8 cellular contexts compared by ENCODE assay signal in genomic region chr15:45589296-45589695, GRCh38. TPM values are rescaled to one million over a fixed set of nuclear protein-coding genes. Genes with fewer than 3 reads are reported as not detected.
DNase-seq lines count a peak whose midpoint lies in the region; ATAC-seq and TF ChIP-seq lines count a peak whose summit lies in the region.

No MANE protein-coding gene starts in this region.

- DNase-seq in AG04449 (ENCODE audit: low read depth, low spot score), result no peak
- peak; percentile 35 for DNase-seq in astrocyte of the hippocampus (ENCODE audit: low read depth, low spot score)
- DNase-seq in mesendoderm, result no peak
- no peak for DNase-seq in activated CD4-positive, alpha-beta memory T cell treated with anti-CD3 and anti-CD28 coated beads for 36 hours
- DNase-seq in H4 (ENCODE audit: low spot score), result no peak
- no peak for DNase-seq in heart right ventricle

- peaks cover 0 to 9% of the 10 kb centered on the region in 2 experiments; a peak in 1 of 3 replicates for H3K36me3 ChIP-seq in HEK293 (ENCODE audit: control insufficient read depth in 2 of 2, insufficient read depth in 1 of 2, low read length in 2 of 2)
- H3K36me3 ChIP-seq in mesendoderm (ENCODE audit: control insufficient read depth, insufficient read depth, low read length), result no peaks in the 10 kb centered on the region
- peaks cover 0 to 26% (median 0%) of the 10 kb centered on the region in 9 donors for H3K36me3 ChIP-seq in heart right ventricle

- no peak overlapping the region for H4K8ac ChIP-seq in mesendoderm (ENCODE audit: low read depth, low read length)

- no peak overlapping the region for H3K4me2 ChIP-seq in mesendoderm (ENCODE audit: low read length)

- no peaks in the 10 kb centered on the region for H3K9me3 ChIP-seq in HEK293 (ENCODE audit: control insufficient read depth, insufficient read depth, low read depth, low read length)
- no peaks in the 10 kb centered on the region for H3K9me3 ChIP-seq in heart right ventricle

- no peak overlapping the region for H2AK5ac ChIP-seq in mesendoderm (ENCODE audit: low read length)

- H2BK5ac ChIP-seq in mesendoderm (ENCODE audit: low read length), result no peak overlapping the region

- ATAC-seq in HG03354 (IDR thresholded peaks at IDR 0.05; ENCODE audit: poor library complexity, severe bottlenecking, unreplicated experiment) (no peak), heart right ventricle (no peak)

- H3K4ac ChIP-seq in mesendoderm (ENCODE audit: low read depth, low read length), result no peak overlapping the region

- H3K4me3 ChIP-seq in AG04449 (ENCODE audit: low read depth, low read length), result peak overlapping the region; percentile 22
- no peak overlapping the region for H3K4me3 ChIP-seq in HEK293 (ENCODE audit: low read depth, low read length)
- no peak overlapping the region for H3K4me3 ChIP-seq in mesendoderm (ENCODE audit: low read length)
- H3K4me3 ChIP-seq in heart right ventricle, result peak overlapping the region in 3 of 10 donors; percentile 77 to 97 (median 81)

- no peaks in the 10 kb centered on the region for H3K27me3 Mint-ChIP-seq in activated CD4-positive, alpha-beta memory T cell treated with anti-CD3 and anti-CD28 coated beads for 36 hours

- H2BK15ac ChIP-seq in mesendoderm (replicated peaks; ENCODE audit: low read depth), result no peak overlapping the region

- peaks cover 36% of the 10 kb centered on the region for H3K4me1 Mint-ChIP-seq in activated CD4-positive, alpha-beta memory T cell treated with anti-CD3 and anti-CD28 coated beads for 36 hours (ENCODE audit: low read depth)

- no peak overlapping the region for H4K5ac ChIP-seq in mesendoderm (ENCODE audit: low read length)

- H3K27ac Mint-ChIP-seq in activated CD4-positive, alpha-beta memory T cell treated with anti-CD3 and anti-CD28 coated beads for 36 hours, result no peak overlapping the region

- peaks cover 23% of the 10 kb centered on the region for H3K79me2 ChIP-seq in mesendoderm (ENCODE audit: control insufficient read depth, insufficient read depth, low read length)

- H3K36me3 Mint-ChIP-seq in activated CD4-positive, alpha-beta memory T cell treated with anti-CD3 and anti-CD28 coated beads for 36 hours, result peaks cover 10% of the 10 kb centered on the region

- POLR2A ChIA-PET in AG04449 (lab: Yijun Ruan, JAX) (no interaction called here), HEK293 (lab: Yijun Ruan, JAX) (no interaction called here)
- POLR2A ChIA-PET in activated CD4-positive, alpha-beta memory T cell treated with anti-CD3 and anti-CD28 coated beads for 36 hours (lab: Charles Lee), result interaction anchor here (3.2 kb wide), 1 partner anchor 56 kb away, joined by 14 read pairs; no protein-coding TSS in a partner anchor

- H3K79me1 ChIP-seq in mesendoderm (ENCODE audit: low read length), result peaks cover 16% of the 10 kb centered on the region

- H3K4me1 ChIP-seq in HEK293 (ENCODE audit: control insufficient read depth, insufficient read depth, low read length) (peaks cover 3% of the 10 kb centered on the region; the same call in 1 of the 2 replicates), mesendoderm (ENCODE audit: control insufficient read depth, low read depth, low read length) (peaks cover 4% of the 10 kb centered on the region), heart right ventricle (peaks cover 10 to 61% (median 49%) of the 10 kb centered on the region in 9 donors)

- H3K23ac ChIP-seq in mesendoderm (ENCODE audit: low read length), result no peak overlapping the region

- no peak overlapping the region for H3K4me3 Mint-ChIP-seq in activated CD4-positive, alpha-beta memory T cell treated with anti-CD3 and anti-CD28 coated beads for 36 hours

- H3K9me3 Mint-ChIP-seq in activated CD4-positive, alpha-beta memory T cell treated with anti-CD3 and anti-CD28 coated beads for 36 hours, result no peaks in the 10 kb centered on the region

- H2BK120ac ChIP-seq in mesendoderm (ENCODE audit: low read depth, low read length), result no peak overlapping the region

- H3K27me3 ChIP-seq in mesendoderm (ENCODE audit: insufficient read depth, low read length, poor library complexity) (no peaks in the 10 kb centered on the region), heart right ventricle (no peaks in the 10 kb centered on the region)

- H3K18ac ChIP-seq in mesendoderm (ENCODE audit: low read length), result no peak overlapping the region

- WGBS in mesendoderm (ENCODE audit: extremely low coverage, insufficient coverage, low lambda C conversion rate), result no CpG with 5 or more reads among the region's 3 CpGs
- WGBS in heart right ventricle, 2 donors, result 67 to 79% methylated on average over 3 of the region's 3 CpGs

- H3K56ac ChIP-seq in mesendoderm (ENCODE audit: low read length), result no peak overlapping the region

- H3K27ac ChIP-seq in HEK293 (ENCODE audit: extremely low read depth, low read depth, low read length), result no peak overlapping the region
- H3K27ac ChIP-seq in mesendoderm (ENCODE audit: low read depth, low read length), result no peak overlapping the region
- peak overlapping the region in 1 of 10 donors; percentile 99 for H3K27ac ChIP-seq in heart right ventricle

- peak overlapping the region; percentile 15 for H3K9ac ChIP-seq in mesendoderm (ENCODE audit: low read length)

- CTCF ChIA-PET in AG04449 (lab: Yijun Ruan, JAX), result interaction anchor here (0.9 to 5.9 kb wide), 5 partner anchors 20 to 159 kb away, joined by 3 to 52 read pairs (median 8); no protein-coding TSS in a partner anchor
- CTCF ChIA-PET in HEK293 (lab: Yijun Ruan, JAX), result interaction anchor here (0.9 kb wide), 1 partner anchor 130 kb away, joined by 3 read pairs; no protein-coding TSS in a partner anchor
- CTCF ChIA-PET in activated CD4-positive, alpha-beta memory T cell treated with anti-CD3 and anti-CD28 coated beads for 36 hours (lab: Charles Lee), result interaction anchor here (2.1 to 6.1 kb wide), 2 partner anchors 24 to 159 kb away, joined by 10 to 38 read pairs; no protein-coding TSS in a partner anchor

- intact Hi-C loops in activated CD4-positive, alpha-beta memory T cell treated with anti-CD3 and anti-CD28 coated beads for 36 hours (cut with micrococcal nuclease), result no loop called here
- intact Hi-C loops in heart right ventricle (cut with DNase I), result loop anchor here in 3 of 10 donors (5.0 to 10.0 kb wide), 4 partner anchors 46 to 187 kb away; partner anchors contain the start of genes SLC30A4 (in 2 of the 3) and SQOR (in 1 of the 3)

- TF ChIP-seq CTCF in AG04449 (IDR thresholded peaks at IDR 0.05; ENCODE audit: insufficient read depth, low read length, missing control alignments) (no peak), HEK293 (tag by site-specific recombination; IDR thresholded peaks at IDR 0.05) (no peak), heart right ventricle (IDR thresholded peaks at IDR 0.05) (no peak)

TF ChIP-seq in HEK293, 187 proteins besides CTCF, POLR2A, EP300 and RAD21:
- TF ChIP-seq ZNF48 (tag by site-specific recombination; IDR thresholded peaks at IDR 0.05) (no peak), ZNF2 (tag by site-specific recombination; IDR thresholded peaks at IDR 0.05) (no peak), SCRT2 (tag by site-specific recombination; IDR thresholded peaks at IDR 0.05) (no peak), ZNF677 (tag by site-specific recombination; IDR thresholded peaks at IDR 0.05) (no peak), PRDM1 (tag by site-specific recombination; IDR thresholded peaks at IDR 0.05) (peak; percentile 46; the same call in 1 of the 2 replicates), HOXA7 (CRISPR knock-in tag; IDR thresholded peaks at IDR 0.05; ENCODE audit: borderline replicate concordance) (no peak), ZNF266 (tag by site-specific recombination; IDR thresholded peaks at IDR 0.05; ENCODE audit: low read depth) (no peak), ZBTB10 (tag by site-specific recombination; IDR thresholded peaks at IDR 0.05) (no peak)

RNA-seq across cellular contexts. Expression of gene BLOC1S6, which starts 2.1 kb away (rescaled TPM):
- polyA plus RNA-seq in mesendoderm (2013, experiment 1 of 2), result 31.5 TPM
- 31.6 TPM for polyA plus RNA-seq in mesendoderm (2013, experiment 2 of 2)
- 10 to 100 TPM; 48.5 to 49.4 TPM for total RNA-seq in activated CD4-positive, alpha-beta memory T cell treated with anti-CD3 and anti-CD28 coated beads for 36 hours
- 44.0 and 59.2 TPM in 2 replicates for total RNA-seq in H4 (2014; rRNA removed; shearing (Covaris generic))
- total RNA-seq in heart right ventricle, result 10 to 100 TPM; 24.8 to 33.9 (median 28.5) TPM
- 10 to 100 TPM in 1 of 2 donors, 1 to 10 TPM in 1; 8.6 to 11.0 TPM for polyA plus RNA-seq in heart right ventricle

RNA-seq across cellular contexts. Expression of gene SQOR, which starts 45.5 kb away (rescaled TPM):
- 0.25 TPM for polyA plus RNA-seq in mesendoderm (2013, experiment 1 of 2)
- polyA plus RNA-seq in mesendoderm (2013, experiment 2 of 2), result 0.25 TPM
- 100 to 1,000 TPM; 181 to 194 TPM for total RNA-seq in activated CD4-positive, alpha-beta memory T cell treated with anti-CD3 and anti-CD28 coated beads for 36 hours
- total RNA-seq in H4 (2014; rRNA removed; shearing (Covaris generic)), result 7.5 and 16.1 TPM in 2 replicates
- total RNA-seq in heart right ventricle, result 10 to 100 TPM; 13.9 to 41.8 (median 17.5) TPM
- 10 to 100 TPM; 10.3 to 12.7 TPM for polyA plus RNA-seq in heart right ventricle

Comparison
In these comparisons a context has a peak if more than half of its experiments do, and no peak if none do; other contexts are left out.
1. RNA of gene SQOR, which starts 45.5 kb away (total RNA-seq): 181 to 194 TPM in activated CD4-positive, alpha-beta memory T cell treated with anti-CD3 and anti-CD28 coated beads for 36 hours; 13.9 to 41.8 TPM in heart right ventricle and 7.5 to 16.1 TPM in H4; every median in the first group is over 4 times any median in the second.